ENCODE assay signal across 10 cellular contexts in genomic region chr20:18005170-18005989, GRCh38. TPM values are rescaled to one million over a fixed set of nuclear protein-coding genes. Genes with fewer than 3 reads are reported as not detected.
DNase-seq lines count a peak whose midpoint lies in the region; ATAC-seq, FAIRE-seq and TF ChIP-seq lines count a peak whose summit lies in the region.
"Had no signal": no experiment of that assay in that cellular context is flagged by ENCODE, and none has a peak within 500 bp of the region (broad histone marks: within the 10 kb centered on the region; RNA-seq: fewer than 3 reads in every experiment).

No MANE protein-coding gene starts in this region.

- no peak overlapping the region for H3K9ac ChIP-seq in H1 (replicated peaks in 1 of 4; ENCODE audit: extremely low read depth in 1 of 4, low read depth in 3 of 4, low read length in 3 of 4)
- H3K9ac ChIP-seq: BLaER1 had no signal

- 0 out of 2 replicates have a peak overlapping the region, but pooled peaks have one; percentile 0 for H2BK5ac ChIP-seq in H1 (ENCODE audit: low read depth, low read length)

- WGBS in H1 (ENCODE audit: extremely low coverage in 1 of 2, insufficient coverage in 1 of 2, insufficient read length in 1 of 2, insufficient replicate concordance in 2 of 2, low coverage in 1 of 2, low lambda C conversion rate in 2 of 2, missing lambda C conversion rate in 1 of 2), 2 experiments, result 85% methylated on average over 21 of the region's 21 CpGs; no CpG with 5 or more reads in 1 of the 2 experiments

- ATAC-seq in GM19452 (IDR thresholded peaks at IDR 0.05; ENCODE audit: unreplicated experiment) (peak; percentile 95), HG03108 (IDR thresholded peaks at IDR 0.05; ENCODE audit: unreplicated experiment) (peak; percentile 92)
- ATAC-seq in activated CD8-positive, alpha-beta T cell treated with anti-CD3 and anti-CD28 coated beads, Interleukin-2, amount 10 ng/mL, durations not matched to agents 7 days and 5 days, result no peak
- ATAC-seq: effector memory CD8-positive, alpha-beta T cell had no signal

- no peak overlapping the region for H2BK15ac ChIP-seq in H1 (ENCODE audit: low read length)

- peaks cover 0 to 16% (median 8%) of the 10 kb centered on the region in 4 experiments; a peak in 6 of 7 replicates for H3K4me1 ChIP-seq in H1 (replicated peaks in 1 of 4; ENCODE audit: control insufficient read depth in 3 of 4, insufficient read depth in 4 of 4, low read length in 3 of 4)
- H3K4me1 ChIP-seq: BLaER1 had no signal

- no peak overlapping the region for H3K56ac ChIP-seq in H1 (replicated peaks; ENCODE audit: insufficient read length, low read depth, low read length)

- no peak overlapping the region for H3K14ac ChIP-seq in H1 (ENCODE audit: insufficient read length)

- no peak overlapping the region; a peak in 1 of 8 replicates for H3K4me3 ChIP-seq in H1 (ENCODE audit: extremely low read depth in 1 of 4, insufficient read depth in 2 of 4, low read depth in 3 of 4, low read length in 4 of 4)
- H3K4me3 ChIP-seq: BLaER1 had no signal

- TF ChIP-seq RAD21 in H1 (IDR thresholded peaks at IDR 0.05 in 1 of 2, conservative IDR thresholded peaks at IDR 0.05 in 1 of 2; ENCODE audit: low read depth in 2 of 2, low read length in 2 of 2), result no peak

- H2AFZ ChIP-seq in H1 (ENCODE audit: low read length), result no peak overlapping the region

- TF ChIP-seq POLR2A in H1 (IDR thresholded peaks at IDR 0.05; ENCODE audit: control extremely low read depth in 1 of 2, low read depth in 2 of 2, low read length in 2 of 2), result no peak

- H2AK5ac ChIP-seq in H1 (ENCODE audit: low read depth, low read length), result no peak overlapping the region

- H4K91ac ChIP-seq in H1 (replicated peaks; ENCODE audit: insufficient read length, low read length), result no peak overlapping the region

- no peak overlapping the region for H3K4me3 Mint-ChIP-seq in glutamatergic neuron (ENCODE audit: unreplicated experiment)
- H3K4me3 Mint-ChIP-seq in activated CD8-positive, alpha-beta T cell treated with anti-CD3 and anti-CD28 coated beads, Interleukin-2, amount 10 ng/mL, durations not matched to agents 7 days and 5 days, result no peak overlapping the region
- H3K4me3 Mint-ChIP-seq: effector memory CD8-positive, alpha-beta T cell had no signal

- H3K36me3 ChIP-seq in H1 (ENCODE audit: control insufficient read depth in 2 of 4, insufficient read depth in 4 of 4, low read length in 3 of 4), result no peaks in the 10 kb centered on the region
- H3K36me3 ChIP-seq: BLaER1 had no signal

- H3K18ac ChIP-seq in H1 (ENCODE audit: extremely low read depth, low read length), result no peak overlapping the region; the same call in 1 of the 2 replicates

- TF ChIP-seq CTCF in H1 (IDR thresholded peaks at IDR 0.05; ENCODE audit: control extremely low read depth in 1 of 3, insufficient read depth in 1 of 3, low read depth in 1 of 3, low read length in 3 of 3), result no peak
- TF ChIP-seq CTCF in glutamatergic neuron (IDR thresholded peaks at IDR 0.05; ENCODE audit: partially characterized antibody, unreplicated experiment), result no peak

- H2BK20ac ChIP-seq in H1 (ENCODE audit: low read length), result no peak overlapping the region

- H4K20me1 ChIP-seq in H1 (replicated peaks in 1 of 2; ENCODE audit: control insufficient read depth in 1 of 2, insufficient read depth in 2 of 2, low read length in 2 of 2), result no peaks in the 10 kb centered on the region
- H4K20me1 ChIP-seq: BLaER1 had no signal

- peaks cover 2% of the 10 kb centered on the region for H3K4me1 Mint-ChIP-seq in glutamatergic neuron (ENCODE audit: low read depth, unreplicated experiment)
- no peaks in the 10 kb centered on the region for H3K4me1 Mint-ChIP-seq in activated CD8-positive, alpha-beta T cell treated with anti-CD3 and anti-CD28 coated beads, Interleukin-2, amount 10 ng/mL, durations not matched to agents 7 days and 5 days (ENCODE audit: low read depth)

- FAIRE-seq in H1 (lab: Jason Lieb, UNC), result no peak

- no peaks in the 10 kb centered on the region for H3K9me3 Mint-ChIP-seq in glutamatergic neuron (ENCODE audit: unreplicated experiment)
- H3K9me3 Mint-ChIP-seq in activated CD8-positive, alpha-beta T cell treated with anti-CD3 and anti-CD28 coated beads, Interleukin-2, amount 10 ng/mL, durations not matched to agents 7 days and 5 days (ENCODE audit: insufficient read depth), result no peaks in the 10 kb centered on the region
- H3K9me3 Mint-ChIP-seq: effector memory CD8-positive, alpha-beta T cell had no signal

- H3K9me3 ChIP-seq in H1 (ENCODE audit: insufficient read depth in 2 of 2, low read depth in 1 of 2, low read length in 1 of 2), result no peaks in the 10 kb centered on the region
- H3K9me3 ChIP-seq: BLaER1 had no signal

- no peak overlapping the region for H2BK120ac ChIP-seq in H1 (replicated peaks; ENCODE audit: low read depth, low read length)

- POLR2A ChIA-PET in H1 (lab: Charles Lee; ENCODE audit: partially characterized antibody), result interaction anchor here (1.2 to 31.5 kb wide), 2 partner anchors 21 to 44 kb away, joined by 4 to 424 read pairs; partner anchors contain the start of genes MGME1 and SNX5
- POLR2A ChIA-PET in activated CD8-positive, alpha-beta T cell treated with anti-CD3 and anti-CD28 coated beads, Interleukin-2, amount 10 ng/mL, durations not matched to agents 7 days and 5 days (lab: Charles Lee), result no interaction called here

- H3K36me3 Mint-ChIP-seq in glutamatergic neuron (ENCODE audit: unreplicated experiment), result no peaks in the 10 kb centered on the region
- H3K36me3 Mint-ChIP-seq in activated CD8-positive, alpha-beta T cell treated with anti-CD3 and anti-CD28 coated beads, Interleukin-2, amount 10 ng/mL, durations not matched to agents 7 days and 5 days (ENCODE audit: low read depth), result no peaks in the 10 kb centered on the region

- no peak overlapping the region for H4K5ac ChIP-seq in H1 (ENCODE audit: insufficient read length, low read depth, low read length)

- CTCF ChIA-PET in H1 (lab: Charles Lee; ENCODE audit: partially characterized antibody), result interaction anchor here (0.7 to 2.5 kb wide), 4 partner anchors 9 to 268 kb away, joined by 3 to 15 read pairs (median 4); no protein-coding TSS in a partner anchor
- CTCF ChIA-PET in activated CD8-positive, alpha-beta T cell treated with anti-CD3 and anti-CD28 coated beads, Interleukin-2, amount 10 ng/mL, durations not matched to agents 7 days and 5 days (lab: Charles Lee), result no interaction called here

- TF ChIP-seq EP300 in H1 (IDR thresholded peaks at IDR 0.05; ENCODE audit: borderline replicate concordance in 1 of 2, low read depth in 2 of 2, low read length in 2 of 2), result no peak

- in situ Hi-C loops in Caki2 (cut with HindIII; ENCODE audit: low pct_unique_long_range_greater_than_20kb, low sequenced_read_pairs), result no loop called here

- no peaks in the 10 kb centered on the region; the same call in 1 of the 2 replicates for H3K23me2 ChIP-seq in H1 (ENCODE audit: low read depth, low read length)

- H3K4ac ChIP-seq in H1 (replicated peaks; ENCODE audit: insufficient read length, low read depth, low read length), result no peak overlapping the region

- no peaks in the 10 kb centered on the region for H3K27me3 ChIP-seq in H1 (replicated peaks in 1 of 4; ENCODE audit: control insufficient read depth in 3 of 4, extremely low read depth in 1 of 4, insufficient read depth in 3 of 4, low read length in 3 of 4)
- H3K27me3 ChIP-seq: BLaER1 had no signal

- H3K27ac Mint-ChIP-seq in glutamatergic neuron (ENCODE audit: unreplicated experiment), result no peak overlapping the region
- H3K27ac Mint-ChIP-seq in activated CD8-positive, alpha-beta T cell treated with anti-CD3 and anti-CD28 coated beads, Interleukin-2, amount 10 ng/mL, durations not matched to agents 7 days and 5 days, result no peak overlapping the region
- H3K27ac Mint-ChIP-seq: effector memory CD8-positive, alpha-beta T cell had no signal

- DNase-seq in Caki2 (ENCODE audit: low read depth) (peak; percentile 62), H1 (ENCODE audit: low read depth in 1 of 2, low spot score in 2 of 2) (peak in 1 of 2 experiments; percentile 39), glutamatergic neuron (no peak)
- no peak for DNase-seq in activated CD4-positive, alpha-beta T cell treated with anti-CD3 and anti-CD28 coated beads for 4 hours
- DNase-seq in stimulated activated CD4-positive, alpha-beta T cell treated with anti-CD3 and anti-CD28 coated beads, Interleukin-4, amount 100 ng/mL, for 4 hours, result no peak
- DNase-seq in activated CD8-positive, alpha-beta T cell treated with anti-CD3 and anti-CD28 coated beads, Interleukin-2, amount 10 ng/mL, durations not matched to agents 7 days and 5 days, result no peak
- DNase-seq: effector memory CD8-positive, alpha-beta T cell had no signal

- peaks cover 6% of the 10 kb centered on the region for H3K27me3 Mint-ChIP-seq in glutamatergic neuron (ENCODE audit: unreplicated experiment)
- H3K27me3 Mint-ChIP-seq in activated CD8-positive, alpha-beta T cell treated with anti-CD3 and anti-CD28 coated beads, Interleukin-2, amount 10 ng/mL, durations not matched to agents 7 days and 5 days (ENCODE audit: low read depth), result no peaks in the 10 kb centered on the region

- 0 out of 2 replicates have a peak overlapping the region, but pooled peaks have one; percentile 2 for H2BK12ac ChIP-seq in H1 (ENCODE audit: low read depth, low read length)

- H3K79me2 ChIP-seq in H1 (ENCODE audit: control insufficient read depth in 1 of 2, insufficient read depth in 2 of 2, low read length in 2 of 2), result no peaks in the 10 kb centered on the region

- 0 out of 2 replicates have a peak overlapping the region, but pooled peaks have one; percentile 19 for H4K8ac ChIP-seq in H1 (ENCODE audit: extremely low read depth, insufficient read depth, low read length)

- no peak overlapping the region for H3K27ac ChIP-seq in H1 (ENCODE audit: low read depth, low read length)
- H3K27ac ChIP-seq: BLaER1 had no signal

- H3K4me2 ChIP-seq in H1 (ENCODE audit: insufficient read depth in 1 of 2, low read depth in 2 of 2, low read length in 2 of 2), result peak overlapping the region; percentile 28 to 29; a peak in 2 of 4 replicates
- H3K4me2 ChIP-seq: BLaER1 had no signal

- H3K79me1 ChIP-seq in H1 (ENCODE audit: low read depth, low read length), result no peaks in the 10 kb centered on the region

- no peak overlapping the region for H3K23ac ChIP-seq in H1 (ENCODE audit: insufficient read length)

RNA-seq across cellular contexts. Expression of gene MGME1, which starts 36.6 kb away (rescaled TPM):
- total RNA-seq in Caki2 (2014; rRNA removed; shearing (Covaris generic); ENCODE audit: low replicate concordance), result 22.7 and 36.9 TPM in 2 replicates
- total RNA-seq in H1 (2021; fragmentation: NEBNext Ultra II Directional; extraction: Animal tissue kit (Norgen Biotek cat#: 25700)), result 56.3 and 59.0 TPM in 2 replicates
- 13.7 and 27.7 TPM in 2 replicates for polyA plus RNA-seq in H1 (2011; rRNA removed)
- 26.3 TPM for polyA plus RNA-seq in H1 (2011; cell fraction: cytosol; rRNA removed)
- polyA plus RNA-seq in H1 (2011; cell fraction: nucleus; rRNA removed), result 10.6 TPM
- polyA plus RNA-seq in H1 (2012, experiment 1 of 2), result 41.6 to 71.7 TPM (median 46.4 TPM) in 4 replicates
- 8.8 TPM for polyA plus RNA-seq in H1 (2012, experiment 2 of 2)
- 34.4 TPM for polyA plus RNA-seq in H1 (2013, experiment 1 of 2)
- 35.2 TPM for polyA plus RNA-seq in H1 (2013, experiment 2 of 2)
- 29.0 and 31.2 TPM in 2 replicates for polyA minus RNA-seq in H1 (2011; rRNA and poly(A)+ RNA removed)
- polyA minus RNA-seq in H1 (2011; cell fraction: cytosol; rRNA and poly(A)+ RNA removed), result 36.3 TPM
- polyA minus RNA-seq in H1 (2011; cell fraction: nucleus; rRNA and poly(A)+ RNA removed), result 31.8 TPM
- total RNA-seq in glutamatergic neuron (ENCODE audit: unreplicated experiment), result 4.8 TPM
- total RNA-seq in activated CD8-positive, alpha-beta T cell treated with anti-CD3 and anti-CD28 coated beads, Interleukin-2, amount 10 ng/mL, durations not matched to agents 7 days and 5 days, result 10 to 100 TPM; 39.4 to 46.9 TPM

RNA-seq across cellular contexts. Expression of gene SNX5, which starts 36.8 kb away (rescaled TPM):
- total RNA-seq in Caki2 (2014; rRNA removed; shearing (Covaris generic); ENCODE audit: low replicate concordance), result 132 and 137 TPM in 2 replicates
- 181 and 194 TPM in 2 replicates for total RNA-seq in H1 (2021; fragmentation: NEBNext Ultra II Directional; extraction: Animal tissue kit (Norgen Biotek cat#: 25700))
- 140 and 155 TPM in 2 replicates for polyA plus RNA-seq in H1 (2011; rRNA removed)
- 179 TPM for polyA plus RNA-seq in H1 (2011; cell fraction: cytosol; rRNA removed)
- polyA plus RNA-seq in H1 (2011; cell fraction: nucleus; rRNA removed), result 236 TPM
- polyA plus RNA-seq in H1 (2012, experiment 1 of 2), result 129 to 235 TPM (median 148 TPM) in 4 replicates
- polyA plus RNA-seq in H1 (2012, experiment 2 of 2), result 34.5 TPM
- 213 TPM for polyA plus RNA-seq in H1 (2013, experiment 1 of 2)
- polyA plus RNA-seq in H1 (2013, experiment 2 of 2), result 198 TPM
- polyA minus RNA-seq in H1 (2011; rRNA and poly(A)+ RNA removed), result 163 and 196 TPM in 2 replicates
- 156 TPM for polyA minus RNA-seq in H1 (2011; cell fraction: cytosol; rRNA and poly(A)+ RNA removed)
- polyA minus RNA-seq in H1 (2011; cell fraction: nucleus; rRNA and poly(A)+ RNA removed), result 471 TPM
- 43.2 TPM for total RNA-seq in glutamatergic neuron (ENCODE audit: unreplicated experiment)
- total RNA-seq in activated CD8-positive, alpha-beta T cell treated with anti-CD3 and anti-CD28 coated beads, Interleukin-2, amount 10 ng/mL, durations not matched to agents 7 days and 5 days, result 100 to 1,000 TPM; 168 to 177 TPM

RNA-seq across cellular contexts. Expression of gene OVOL2, which starts 52.3 kb away (rescaled TPM):
- total RNA-seq in Caki2 (2014; rRNA removed; shearing (Covaris generic); ENCODE audit: low replicate concordance), result 0.17 and 1.8 TPM in 2 replicates
- 11.4 TPM in 2 replicates for total RNA-seq in H1 (2021; fragmentation: NEBNext Ultra II Directional; extraction: Animal tissue kit (Norgen Biotek cat#: 25700))
- polyA plus RNA-seq in H1 (2011; rRNA removed), result 11.0 and 15.1 TPM in 2 replicates
- 12.3 TPM for polyA plus RNA-seq in H1 (2011; cell fraction: cytosol; rRNA removed)
- 18.8 TPM for polyA plus RNA-seq in H1 (2011; cell fraction: nucleus; rRNA removed)
- 10.3 to 14.9 TPM (median 13.8 TPM) in 4 replicates for polyA plus RNA-seq in H1 (2012, experiment 1 of 2)
- 12.0 TPM for polyA plus RNA-seq in H1 (2012, experiment 2 of 2)
- 7.0 TPM for polyA plus RNA-seq in H1 (2013, experiment 1 of 2)
- polyA plus RNA-seq in H1 (2013, experiment 2 of 2), result 6.3 TPM
- polyA minus RNA-seq in H1 (2011; rRNA and poly(A)+ RNA removed), result 5.6 and 11.5 TPM in 2 replicates
- polyA minus RNA-seq in H1 (2011; cell fraction: cytosol; rRNA and poly(A)+ RNA removed), result 7.4 TPM
- polyA minus RNA-seq in H1 (2011; cell fraction: nucleus; rRNA and poly(A)+ RNA removed), result 5.3 TPM
- total RNA-seq in glutamatergic neuron (ENCODE audit: unreplicated experiment), result not detected
- not detected for total RNA-seq in activated CD8-positive, alpha-beta T cell treated with anti-CD3 and anti-CD28 coated beads, Interleukin-2, amount 10 ng/mL, durations not matched to agents 7 days and 5 days
